ENCODE assay signal across 10 cellular contexts in genomic region chr13:46654956-46655726, GRCh38.
DNase-seq lines count a peak whose midpoint lies in the region; ATAC-seq, FAIRE-seq and TF ChIP-seq lines count a peak whose summit lies in the region.
"Had no signal": no experiment of that assay in that cellular context is flagged by ENCODE, and none has a peak within 500 bp of the region (broad histone marks: within the 10 kb centered on the region; RNA-seq: fewer than 3 reads in every experiment).

No MANE protein-coding gene starts in this region.

- peaks cover 8 to 14% of the 10 kb centered on the region in 2 donors for H3K36me3 Mint-ChIP-seq in CD14-positive monocyte

- peak overlapping the region; percentile 35 to 49 for H3K4me3 Mint-ChIP-seq in CD14-positive monocyte

- peak overlapping the region; percentile 6 to 30; a peak in 1 of 4 replicates for H3K27ac ChIP-seq in SK-N-SH (ENCODE audit: low read depth in 2 of 2, low read length in 1 of 2)
- H3K27ac ChIP-seq in cardiac muscle cell, result peak overlapping the region; percentile 64
- peak overlapping the region; percentile 54 for H3K27ac ChIP-seq in parathyroid adenoma
- H3K27ac ChIP-seq: SJCRH30 had no signal

- intact Hi-C loops in CD14-positive monocyte (cut with micrococcal nuclease), result no loop called here

- no peaks in the 10 kb centered on the region for H3K9me2 ChIP-seq in SK-N-SH

- TF ChIP-seq POLR2A in GM12891 (IDR thresholded peaks at IDR 0.05; ENCODE audit: low read depth, low read length), result no peak

- peaks cover 27% of the 10 kb centered on the region for H3K4me1 Mint-ChIP-seq in CD14-positive monocyte

- H3K27me3 ChIP-seq in SK-N-SH (ENCODE audit: insufficient read depth), result no peaks in the 10 kb centered on the region
- H3K27me3 ChIP-seq in cardiac muscle cell, result no peaks in the 10 kb centered on the region
- H3K27me3 ChIP-seq in parathyroid adenoma (ENCODE audit: control insufficient read depth, insufficient read depth, low read length), result no peaks in the 10 kb centered on the region
- H3K27me3 ChIP-seq: SJCRH30 had no signal

- CTCF ChIA-PET in SK-N-SH (lab: Yijun Ruan, JAX), result interaction anchor here (1.2 to 1.8 kb wide), 2 partner anchors 14 to 66 kb away, joined by 4 to 5 read pairs; no protein-coding TSS in a partner anchor

- no peak overlapping the region for H3K4me3 ChIP-seq in SK-N-SH (ENCODE audit: low read depth in 2 of 2, low read length in 1 of 2)
- no peak overlapping the region for H3K4me3 ChIP-seq in cardiac muscle cell
- H3K4me3 ChIP-seq in parathyroid adenoma (ENCODE audit: low read depth, low read length), result no peak overlapping the region
- H3K4me3 ChIP-seq: SJCRH30 had no signal

- no peak for DNase-seq in CD14-positive monocyte (ENCODE audit: low spot score)
- no peak for DNase-seq in SK-N-SH
- DNase-seq in cardiac muscle cell (ENCODE audit: low read depth in 1 of 2, low spot score in 1 of 2), result peak in 1 of 2 donors; percentile 56
- DNase-seq in GM12891 (ENCODE audit: insufficient read length, low spot score), result no peak
- DNase-seq: NCI-H1105, SJCRH30 had no signal

- H3K36me3 ChIP-seq in SK-N-SH (replicated peaks in 1 of 2; ENCODE audit: control insufficient read depth in 1 of 2, insufficient read depth in 2 of 2, low read length in 1 of 2), result peaks cover 0 to 4% of the 10 kb centered on the region in 2 experiments
- H3K36me3 ChIP-seq in cardiac muscle cell, result no peaks in the 10 kb centered on the region
- no peaks in the 10 kb centered on the region for H3K36me3 ChIP-seq in parathyroid adenoma (ENCODE audit: control insufficient read depth, insufficient read depth, low read length)
- H3K36me3 ChIP-seq: SJCRH30 had no signal

- H3K79me2 ChIP-seq in SK-N-SH (ENCODE audit: insufficient read depth) (peaks cover 26% of the 10 kb centered on the region; the same call in 1 of the 2 replicates), parathyroid adenoma (no peaks in the 10 kb centered on the region)

- no peak for FAIRE-seq in GM12891 (lab: Jason Lieb, UNC)

- H2AFZ ChIP-seq in SK-N-SH (ENCODE audit: low read depth) (no peak overlapping the region), parathyroid adenoma (no peak overlapping the region)

- no peaks in the 10 kb centered on the region for H3K27me3 Mint-ChIP-seq in CD14-positive monocyte (ENCODE audit: low read depth in 3 of 3)

- no peak for TF ChIP-seq RAD21 in SK-N-SH (IDR thresholded peaks at IDR 0.05; ENCODE audit: low read length)

- POLR2A ChIA-PET in SK-N-SH (lab: Yijun Ruan, JAX), result no interaction called here

- no peaks in the 10 kb centered on the region for H3K9me3 ChIP-seq in SK-N-SH
- H3K9me3 ChIP-seq in cardiac muscle cell (ENCODE audit: low read depth), result no peaks in the 10 kb centered on the region
- no peaks in the 10 kb centered on the region for H3K9me3 ChIP-seq in parathyroid adenoma (ENCODE audit: control insufficient read depth, low read length)
- H3K9me3 ChIP-seq: SJCRH30 had no signal

- H3K9me3 Mint-ChIP-seq in CD14-positive monocyte, result peaks cover 0 to 3% (median 0%) of the 10 kb centered on the region in 7 donors

- peak overlapping the region in 2 of 7 donors; percentile 33 to 74 for H3K27ac Mint-ChIP-seq in CD14-positive monocyte

- H3K4me2 ChIP-seq in SK-N-SH, result 0 out of 2 replicates have a peak overlapping the region, but pooled peaks have one; percentile 3
- H3K4me2 ChIP-seq in parathyroid adenoma (ENCODE audit: low read length), result no peak overlapping the region

- ATAC-seq in HG02678 (IDR thresholded peaks at IDR 0.05; ENCODE audit: unreplicated experiment) (no peak), GM18868 (IDR thresholded peaks at IDR 0.05; ENCODE audit: unreplicated experiment) (no peak), GM19452 (IDR thresholded peaks at IDR 0.05; ENCODE audit: unreplicated experiment) (no peak)

- no peak for TF ChIP-seq CTCF in CD14-positive monocyte (IDR thresholded peaks at IDR 0.05)
- no peak for TF ChIP-seq CTCF in SK-N-SH (IDR thresholded peaks at IDR 0.05)
- no peak for TF ChIP-seq CTCF in cardiac muscle cell (IDR thresholded peaks at IDR 0.05; ENCODE audit: low read depth, low read length)
- no peak for TF ChIP-seq CTCF in parathyroid adenoma (IDR thresholded peaks at IDR 0.05)

- H3K9ac ChIP-seq in SK-N-SH, result no peak overlapping the region
- H3K9ac ChIP-seq in parathyroid adenoma, result no peak overlapping the region

- no peak for TF ChIP-seq EP300 in SK-N-SH (IDR thresholded peaks at IDR 0.05; ENCODE audit: borderline replicate concordance in 1 of 2, low read depth in 1 of 2, low read length in 1 of 2)

- no peaks in the 10 kb centered on the region for H4K20me1 ChIP-seq in SK-N-SH (ENCODE audit: insufficient read depth)

- H3F3A ChIP-seq in SK-N-SH (replicated peaks; ENCODE audit: insufficient read depth), result peaks cover 2% of the 10 kb centered on the region

- H3K4me1 ChIP-seq in SK-N-SH (ENCODE audit: control insufficient read depth in 1 of 2, insufficient read depth in 2 of 2, low read depth in 1 of 2, low read length in 1 of 2) (peaks cover 5 to 26% of the 10 kb centered on the region in 2 experiments; a peak in 3 of 4 replicates), cardiac muscle cell (ENCODE audit: low read depth) (peaks cover 18% of the 10 kb centered on the region), parathyroid adenoma (peaks cover 3% of the 10 kb centered on the region)
- H3K4me1 ChIP-seq: SJCRH30 had no signal

- WGBS in SK-N-SH (ENCODE audit: low lambda C conversion rate), result 80% methylated on average over 2 of the region's 2 CpGs

TF ChIP-seq in SK-N-SH, 30 proteins besides CTCF, POLR2A, EP300 and RAD21:
- TF ChIP-seq EZH2phosphoT487 (IDR thresholded peaks at IDR 0.05; ENCODE audit: borderline replicate concordance, low read depth), result no peak
- no peak for TF ChIP-seq USF1 (IDR thresholded peaks at IDR 0.05; ENCODE audit: borderline replicate concordance, low read depth)
TF ChIP-seq in SK-N-SH: peak in this region for 0.

TF ChIP-seq in GM12891, 5 proteins besides CTCF, POLR2A, EP300 and RAD21:
- TF ChIP-seq PAX5 (IDR thresholded peaks at IDR 0.05; ENCODE audit: insufficient read depth, low read length, severe bottlenecking) (no peak), POLR2AphosphoS5 (IDR thresholded peaks at IDR 0.05; ENCODE audit: low read depth, low read length) (no peak), SPI1 (IDR thresholded peaks at IDR 0.05; ENCODE audit: low read depth, low read length) (no peak), POU2F2 (IDR thresholded peaks at IDR 0.05; ENCODE audit: low read depth, low read length) (no peak), TAF1 (IDR thresholded peaks at IDR 0.05; ENCODE audit: low read depth, low read length) (no peak)
